In genomic region chr18:49127606-49128190, GRCh38 we compare ENCODE assay signal across 16 cellular contexts.
"Had no signal": no experiment of that assay in that cellular context is flagged by ENCODE, and none has a peak within 500 bp of the region (broad histone marks: within the 10 kb centered on the region; RNA-seq: fewer than 3 reads in every experiment).

No MANE protein-coding gene starts in this region.

- FAIRE-seq: colon, endothelial cell of umbilical vein, keratinocyte, pancreas had no signal

- H3K27me3 ChIP-seq: foreskin keratinocyte, pancreas, testis had no signal

- DNase-seq: activated CD4-positive, alpha-beta T cell treated with anti-CD3 and anti-CD28 coated beads, Interleukin-2, amount 50 U/mL, for 4 hours; activated CD4-positive, CD25-positive, alpha-beta regulatory T cell treated with anti-CD3 and anti-CD28 coated beads, Interleukin-2, amount 50 U/mL, for 72 hours; activated gamma-delta T cell treated with Interleukin-2 at 50 U/mL for 16 hours; activated T-cell treated with anti-CD3 and anti-CD28 coated beads, Interleukin-2, amount 50 U/mL, for 48 hours; foreskin keratinocyte; head of caudate nucleus; left ventricle myocardium superior; mesenchymal stem cell; pancreas; stimulated activated CD4-positive, alpha-beta T cell treated with anti-CD3 and anti-CD28 coated beads, Interleukin-4, amount 100 ng/mL, for 1 hour; stimulated activated CD8-positive, alpha-beta memory T cell treated with anti-CD3 and anti-CD28 coated beads, Interleukin-4, amount 100 ng/mL, for 48 hours; T-helper 2 cell; testis had no signal

- H3K9me3 ChIP-seq: pancreas, testis had no signal

- H3K27ac ChIP-seq: foreskin keratinocyte, pancreas, testis had no signal

- ATAC-seq: foreskin keratinocyte, left ventricle myocardium superior had no signal

- H3K4me1 ChIP-seq: foreskin keratinocyte, testis had no signal

- H3K36me3 ChIP-seq: pancreas had no signal

- H3K4me3 ChIP-seq: pancreas, testis had no signal
